Comparison of ENCODE assay signal across 15 cellular contexts in the genomic region with DNA sequence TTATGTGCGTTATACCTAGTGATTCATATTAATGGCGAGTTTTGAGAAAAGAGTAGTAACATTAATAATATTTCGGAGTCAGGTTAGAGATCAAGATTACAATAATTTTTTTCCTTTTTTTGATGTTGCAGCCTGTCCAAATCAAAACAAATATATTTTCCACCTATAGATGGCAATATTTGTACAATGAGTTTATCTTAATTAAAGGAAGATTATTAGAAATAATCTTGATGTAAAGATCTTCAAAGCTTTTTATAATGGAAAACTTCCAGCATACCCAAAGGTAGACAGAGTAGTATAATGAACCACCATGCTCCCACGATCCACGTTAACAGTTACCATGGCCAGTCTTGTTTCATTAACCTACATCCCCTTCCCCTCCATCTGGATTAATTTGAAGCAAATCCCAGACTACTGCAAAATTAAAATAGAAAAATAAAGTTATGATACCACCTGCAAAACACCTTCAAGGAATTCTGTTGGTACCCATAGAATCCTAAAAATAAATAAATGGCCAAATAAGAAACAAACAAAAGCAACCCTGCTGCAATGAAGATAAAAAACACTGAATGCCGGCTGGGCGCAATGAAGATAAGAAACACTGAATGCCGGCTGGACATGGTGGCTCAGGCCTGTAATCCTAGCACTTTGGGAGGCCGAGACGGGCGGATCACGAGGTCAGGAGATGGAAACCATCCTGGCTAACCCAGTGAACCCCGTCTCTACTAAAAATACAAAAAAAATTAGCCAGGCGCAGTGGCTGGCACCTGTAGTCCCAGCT. TPM values are rescaled to one million over a fixed set of nuclear protein-coding genes. Genes with fewer than 3 reads are reported as not detected.
DNase-seq lines count a peak whose midpoint lies in the region; ATAC-seq, FAIRE-seq and TF ChIP-seq lines count a peak whose summit lies in the region.
"Had no signal": no experiment of that assay in that cellular context is flagged by ENCODE, and none has a peak within 500 bp of the region (broad histone marks: within the 10 kb centered on the region; RNA-seq: fewer than 3 reads in every experiment).

No MANE protein-coding gene starts in this region.

- H4K8ac ChIP-seq in IMR-90 (ENCODE audit: low read depth in 2 of 2, low read length in 2 of 2) = no peak overlapping the region

- TF ChIP-seq POLR2A in IMR-90 (IDR thresholded peaks at IDR 0.05; ENCODE audit: low read depth, low read length) = no peak

- H2AK5ac ChIP-seq in IMR-90 (ENCODE audit: low read depth, low read length) = no peak overlapping the region

- no TSS peak for BruUV-seq in IMR-90 (replicated peaks; lab: Mats Ljungman, UMichigan)

- H3K4ac ChIP-seq in IMR-90 (ENCODE audit: low read depth, low read length) = no peak overlapping the region

- in situ Hi-C loops in IMR-90 (cut with MboI; ENCODE audit: low sequenced_read_pairs) = loop anchor here (10.0 kb wide), 1 partner anchor 409 kb away; no protein-coding TSS in a partner anchor

- H3K27me3 ChIP-seq in IMR-90 (ENCODE audit: control insufficient read depth, insufficient read depth, low read length) = peaks cover 10% of the 10 kb centered on the region
- H3K27me3 ChIP-seq: Peyer's patch had no signal

- POLR2A ChIA-PET in IMR-90 (lab: Charles Lee; ENCODE audit: unreplicated experiment) = interaction anchor here (0.6 kb wide), 1 partner anchor 149 kb away, joined by 3 read pairs; no protein-coding TSS in a partner anchor

- no peak overlapping the region for H2BK15ac ChIP-seq in IMR-90 (ENCODE audit: low read depth, low read length)

- no peak overlapping the region for H2BK20ac ChIP-seq in IMR-90 (ENCODE audit: low read depth, low read length)

- intact Hi-C loops in CD14-positive monocyte (cut with micrococcal nuclease) = no loop called here
- intact Hi-C loops in IMR-90 (cut with micrococcal nuclease) = loop anchor here (2.0 kb wide), 1 partner anchor 411 kb away; no protein-coding TSS in a partner anchor
- intact Hi-C loops in kidney (cut with DNase I) = no loop called here

- no peak overlapping the region for H3K18ac ChIP-seq in IMR-90 (ENCODE audit: low read depth, low read length)

- no peak overlapping the region for H2AFZ ChIP-seq in IMR-90 (replicated peaks; ENCODE audit: low read length, poor library complexity)

- no peak for DNase-seq in CD14-positive monocyte (ENCODE audit: low spot score)
- no peak for DNase-seq in IMR-90
- peak; percentile 61 for DNase-seq in SK-N-DZ (ENCODE audit: low spot score)
- no peak for DNase-seq in kidney
- no peak for DNase-seq in stimulated activated naive B cell treated with anti-CD40 and anti-IgM and Interleukin-4, amounts not matched to agents 10 μg/mL and 1 μg/mL and 100 μg/mL, for 72 hours
- DNase-seq: activated CD4-positive, CD25-positive, alpha-beta regulatory T cell treated with anti-CD3 and anti-CD28 coated beads, Interleukin-2, amount 50 U/mL, for 72 hours; activated effector memory CD4-positive, alpha-beta T cell treated with anti-CD3 and anti-CD28 coated beads, Interleukin-2, amount 50 U/mL, for 16 hours; effector CD8-positive, alpha-beta T cell; H7; NCI-H1092 treated with DMSO at 0.1 percent for 48 hours; Peyer's patch; transverse colon had no signal

- no peak overlapping the region for H4K91ac ChIP-seq in IMR-90 (ENCODE audit: insufficient read depth, low read depth, low read length)

- no peaks in the 10 kb centered on the region for H4K20me1 ChIP-seq in IMR-90 (ENCODE audit: insufficient read depth, low read length)

- peak; percentile 30 for TF ChIP-seq CTCF in CD14-positive monocyte (IDR thresholded peaks at IDR 0.05)
- peak; percentile 33 for TF ChIP-seq CTCF in IMR-90 (conservative IDR thresholded peaks at IDR 0.05; ENCODE audit: low read depth, low read length)
- TF ChIP-seq CTCF in kidney (IDR thresholded peaks at IDR 0.05; ENCODE audit: borderline replicate concordance, extremely low read depth, insufficient read depth) = no peak

- ATAC-seq in IMR-90 (ENCODE audit: low read depth) = no peak
- no peak for ATAC-seq in GM19397 (IDR thresholded peaks at IDR 0.05; ENCODE audit: unreplicated experiment)
- no peak for ATAC-seq in GM19455 (IDR thresholded peaks at IDR 0.05; ENCODE audit: unreplicated experiment)
- no peak for ATAC-seq in stimulated activated naive B cell treated with anti-CD40 and anti-IgM and Interleukin-4, amounts not matched to agents 10 μg/mL and 1 μg/mL and 100 μg/mL, for 72 hours (replicated peaks)
- no peak for ATAC-seq in HG03460 (IDR thresholded peaks at IDR 0.05; ENCODE audit: unreplicated experiment)

- no peak overlapping the region for H2AK9ac ChIP-seq in IMR-90 (replicated peaks; ENCODE audit: low read depth, low read length, poor library complexity)

- no peaks in the 10 kb centered on the region for H3K36me3 ChIP-seq in IMR-90 (ENCODE audit: control insufficient read depth, insufficient read depth, low read length)
- H3K36me3 ChIP-seq in kidney (ENCODE audit: control insufficient read depth in 1 of 2, insufficient read depth in 2 of 2, low read length in 2 of 2) = no peaks in the 10 kb centered on the region
- H3K36me3 ChIP-seq: Peyer's patch, transverse colon had no signal

- no peak overlapping the region for H3K27ac Mint-ChIP-seq in CD14-positive monocyte
- H3K27ac Mint-ChIP-seq in stimulated activated naive B cell treated with anti-CD40 and anti-IgM and Interleukin-4, amounts not matched to agents 10 μg/mL and 1 μg/mL and 100 μg/mL, for 72 hours = no peak overlapping the region

- no peaks in the 10 kb centered on the region for H3K9me3 Mint-ChIP-seq in CD14-positive monocyte
- no peaks in the 10 kb centered on the region for H3K9me3 Mint-ChIP-seq in stimulated activated naive B cell treated with anti-CD40 and anti-IgM and Interleukin-4, amounts not matched to agents 10 μg/mL and 1 μg/mL and 100 μg/mL, for 72 hours

- H3K4me3 ChIP-seq in IMR-90 (ENCODE audit: insufficient read depth, low read depth, low read length) (no peak overlapping the region), kidney (ENCODE audit: low read length in 2 of 2) (no peak overlapping the region)
- H3K4me3 ChIP-seq: Peyer's patch, transverse colon had no signal

- H2BK5ac ChIP-seq in IMR-90 (ENCODE audit: low read depth, low read length, poor library complexity, severe bottlenecking) = no peak overlapping the region

- no peaks in the 10 kb centered on the region for H3K4me1 ChIP-seq in IMR-90 (ENCODE audit: control insufficient read depth, insufficient read depth, low read length)
- H3K4me1 ChIP-seq in kidney (ENCODE audit: control insufficient read depth in 1 of 2, insufficient read depth in 1 of 2, low read depth in 1 of 2, low read length in 2 of 2) = no peaks in the 10 kb centered on the region
- H3K4me1 ChIP-seq: Peyer's patch, transverse colon had no signal

- 72% methylated on average over 3 of the region's 14 CpGs; no CpG with 5 or more reads in 1 of the 2 experiments for WGBS in IMR-90 (ENCODE audit: extremely low coverage in 2 of 2, insufficient read length in 1 of 2), 2 experiments

- H3K4me2 ChIP-seq in IMR-90 (ENCODE audit: low read depth, low read length) = no peak overlapping the region

- peaks cover 22 to 25% (median 24%) of the 10 kb centered on the region in 3 donors for H3K27me3 Mint-ChIP-seq in CD14-positive monocyte (ENCODE audit: low read depth in 3 of 3)
- H3K27me3 Mint-ChIP-seq in stimulated activated naive B cell treated with anti-CD40 and anti-IgM and Interleukin-4, amounts not matched to agents 10 μg/mL and 1 μg/mL and 100 μg/mL, for 72 hours = peaks cover 11 to 37% of the 10 kb centered on the region in 2 donors

- dilution Hi-C loops in IMR-90 (cut with HindIII; ENCODE audit: low sequenced_read_pairs, unreplicated experiment) = no loop called here

- no peaks in the 10 kb centered on the region for H3K36me3 Mint-ChIP-seq in CD14-positive monocyte
- no peaks in the 10 kb centered on the region for H3K36me3 Mint-ChIP-seq in stimulated activated naive B cell treated with anti-CD40 and anti-IgM and Interleukin-4, amounts not matched to agents 10 μg/mL and 1 μg/mL and 100 μg/mL, for 72 hours

- no peaks in the 10 kb centered on the region for H3K4me1 Mint-ChIP-seq in CD14-positive monocyte
- no peaks in the 10 kb centered on the region for H3K4me1 Mint-ChIP-seq in stimulated activated naive B cell treated with anti-CD40 and anti-IgM and Interleukin-4, amounts not matched to agents 10 μg/mL and 1 μg/mL and 100 μg/mL, for 72 hours

- no peak overlapping the region for H4K5ac ChIP-seq in IMR-90 (ENCODE audit: low read depth, low read length)

- H3K27ac ChIP-seq in IMR-90 (ENCODE audit: insufficient read depth, low read length) = no peak overlapping the region
- no peak overlapping the region for H3K27ac ChIP-seq in kidney (ENCODE audit: low read depth in 2 of 2, low read length in 2 of 2)
- H3K27ac ChIP-seq: Peyer's patch, transverse colon had no signal

- H3K56ac ChIP-seq in IMR-90 (ENCODE audit: extremely low read depth, insufficient read depth, low read length) = no peak overlapping the region

- peak; percentile 18; the same call in 1 of the 2 replicates for TF ChIP-seq RAD21 in IMR-90 (IDR thresholded peaks at IDR 0.05; ENCODE audit: low read length)

- H2BK120ac ChIP-seq in IMR-90 (ENCODE audit: low read depth, low read length) = no peak overlapping the region

- CTCF ChIA-PET in IMR-90 (lab: Yijun Ruan, JAX) = interaction anchor here (0.6 to 1.2 kb wide), 3 partner anchors 9 to 142 kb away, joined by 3 to 5 read pairs (median 5); no protein-coding TSS in a partner anchor

- H3K79me1 ChIP-seq in IMR-90 (ENCODE audit: low read depth in 1 of 2, low read length in 2 of 2) = no peaks in the 10 kb centered on the region

- FAIRE-seq in kidney (lab: Jason Lieb, UNC) = peak; percentile 87

- no peak overlapping the region for H3K9ac ChIP-seq in IMR-90 (ENCODE audit: low read depth, low read length)
- H3K9ac ChIP-seq in kidney (ENCODE audit: low read length in 2 of 2) = no peak overlapping the region

- no peak overlapping the region for H3K14ac ChIP-seq in IMR-90 (replicated peaks; ENCODE audit: low read depth, low read length)

- no peak overlapping the region for H3K4me3 Mint-ChIP-seq in CD14-positive monocyte
- H3K4me3 Mint-ChIP-seq in stimulated activated naive B cell treated with anti-CD40 and anti-IgM and Interleukin-4, amounts not matched to agents 10 μg/mL and 1 μg/mL and 100 μg/mL, for 72 hours = no peak overlapping the region

- H3K9me3 ChIP-seq in IMR-90 (ENCODE audit: control insufficient read depth, insufficient read depth, low read length) = no peaks in the 10 kb centered on the region
- no peaks in the 10 kb centered on the region for H3K9me3 ChIP-seq in kidney (ENCODE audit: control insufficient read depth in 1 of 2, low read length in 2 of 2)
- H3K9me3 ChIP-seq: Peyer's patch, transverse colon had no signal

- H3K9me1 ChIP-seq in IMR-90 (ENCODE audit: insufficient read depth, low read length) = no peaks in the 10 kb centered on the region

- H3K23ac ChIP-seq in IMR-90 (ENCODE audit: low read depth, low read length) = no peak overlapping the region

RNA-seq across cellular contexts. Expression of a gene that starts 46.5 kb away (rescaled TPM):
- 1 to 10 TPM; 1.4 to 1.8 TPM for polyA plus RNA-seq in CD14-positive monocyte
- 5.0 and 5.4 TPM in 2 replicates for total RNA-seq in IMR-90 (2012; rRNA removed)
- 5.2 and 5.3 TPM in 2 replicates for polyA plus RNA-seq in IMR-90 (2012; rRNA removed)
- 2.4 and 2.7 TPM in 2 replicates for polyA plus RNA-seq in IMR-90 (2012; cell fraction: cytosol; rRNA removed)
- polyA plus RNA-seq in IMR-90 (2012; cell fraction: nucleus; rRNA removed; ENCODE audit: low replicate concordance) = 1.4 and 2.9 TPM in 2 replicates
- polyA plus RNA-seq in SK-N-DZ (2014; cell fraction: cytosol; rRNA removed) = 32.9 and 35.8 TPM in 2 replicates
- polyA plus RNA-seq in SK-N-DZ (2014; cell fraction: nucleus; rRNA removed) = 22.8 and 24.5 TPM in 2 replicates
- 2.6 TPM for total RNA-seq in kidney
- 2.4 TPM for polyA plus RNA-seq in kidney (ENCODE audit: insufficient read depth, low read depth, low replicate concordance)

RNA-seq across cellular contexts. Expression of a gene that starts 50.9 kb away (rescaled TPM):
- polyA plus RNA-seq in CD14-positive monocyte (not detected), IMR-90 (2012; rRNA removed) (not detected in 2 replicates), kidney (ENCODE audit: insufficient read depth, low read depth, low replicate concordance) (not detected)
- total RNA-seq in IMR-90 (2012; rRNA removed) (not detected in 2 replicates), kidney (not detected)
- not detected in 2 replicates for polyA plus RNA-seq in IMR-90 (2012; cell fraction: cytosol; rRNA removed)
- not detected in 2 replicates for polyA plus RNA-seq in IMR-90 (2012; cell fraction: nucleus; rRNA removed; ENCODE audit: low replicate concordance)
- polyA plus RNA-seq in SK-N-DZ (2014; cell fraction: cytosol; rRNA removed) = not detected in 2 replicates
- polyA plus RNA-seq in SK-N-DZ (2014; cell fraction: nucleus; rRNA removed) = not detected in 2 replicates
- total RNA-seq: H7, Peyer's patch, transverse colon had no signal
